ENCODE assay signal across 12 cellular contexts in genomic region chr11:113387605-113388211, GRCh38. TPM values are rescaled to one million over a fixed set of nuclear protein-coding genes. Genes with fewer than 3 reads are reported as not detected.
A peak's percentile ranks its signal among the peaks of the same experiment; 100 is the strongest.
DNase-seq lines count a peak whose midpoint lies in the region; ATAC-seq and TF ChIP-seq lines count a peak whose summit lies in the region.
"Had no signal": no experiment of that assay in that cellular context is flagged by ENCODE, and none has a peak within 500 bp of the region (broad histone marks: within the 10 kb centered on the region; RNA-seq: fewer than 3 reads in every experiment).

Gene ANKK1, plus strand, starts transcription at chr11:113387779. Its CDS starts 106 bp downstream, at chr11:113387885.

- peak within 1 kb of the TSS in 1 of 2 donors; percentile 16 for H3K4me3 ChIP-seq in right atrium auricular region
- H3K4me3 ChIP-seq in colonic mucosa, result peak within 1 kb of the TSS; percentile 11
- no peak within 1 kb of the TSS for H3K4me3 ChIP-seq in left lung
- H3K4me3 ChIP-seq in vagina, result peak within 1 kb of the TSS; percentile 24 to 33
- H3K4me3 ChIP-seq: BLaER1 had no signal

- H3K27me3 ChIP-seq in right atrium auricular region (peaks cover 5 to 7% of the 10 kb centered on the region in 2 donors), colonic mucosa (peaks cover 6% of the 10 kb centered on the region), left lung (peaks cover 9 to 34% of the 10 kb centered on the region in 2 donors), vagina (no peaks in the 10 kb centered on the region)
- H3K27me3 ChIP-seq: BLaER1 had no signal

- intact Hi-C loops in left ventricle myocardium superior (cut with micrococcal nuclease) (no loop called here), colonic mucosa (cut with DNase I) (no loop called here), left lung (cut with DNase I) (no loop called here), vagina (cut with DNase I) (no loop called here), posterior vena cava (cut with DNase I) (no loop called here)

- H3K36me3 ChIP-seq in right atrium auricular region, result no peaks in the 10 kb centered on the region
- H3K36me3 ChIP-seq in colonic mucosa, result no peaks in the 10 kb centered on the region
- no peaks in the 10 kb centered on the region for H3K36me3 ChIP-seq in left lung
- no peaks in the 10 kb centered on the region for H3K36me3 ChIP-seq in vagina
- H3K36me3 ChIP-seq: BLaER1, gastroesophageal sphincter, neutrophil had no signal

- peak; percentile 14 for ATAC-seq in left ventricle myocardium superior
- peak; percentile 63 for ATAC-seq in left lung
- no peak for ATAC-seq in GM21723 (IDR thresholded peaks at IDR 0.05; ENCODE audit: unreplicated experiment)
- ATAC-seq: gastroesophageal sphincter had no signal

- no peak for DNase-seq in left ventricle myocardium superior
- DNase-seq in right atrium auricular region (ENCODE audit: low spot score), result no peak
- DNase-seq in colonic mucosa, result peak; percentile 36
- no peak for DNase-seq in left lung
- no peak for DNase-seq in vagina (ENCODE audit: extremely low spot score in 2 of 2)
- DNase-seq in posterior vena cava (ENCODE audit: low spot score), result no peak
- no peak for DNase-seq in NCI-H1436 (lab: John Stamatoyannopoulos, UW)
- DNase-seq: NCI-H1694 treated with DMSO at 0.1 percent for 48 hours had no signal

- H3K9me3 ChIP-seq in right atrium auricular region, result no peaks in the 10 kb centered on the region
- H3K9me3 ChIP-seq in colonic mucosa, result no peaks in the 10 kb centered on the region
- no peaks in the 10 kb centered on the region for H3K9me3 ChIP-seq in left lung
- no peaks in the 10 kb centered on the region for H3K9me3 ChIP-seq in vagina
- H3K9me3 ChIP-seq: BLaER1, gastroesophageal sphincter, neutrophil had no signal

- no peak for TF ChIP-seq POLR2A in vagina (IDR thresholded peaks at IDR 0.05)

- H3K27ac ChIP-seq in right atrium auricular region, result no peak within 1 kb of the TSS
- H3K27ac ChIP-seq in colonic mucosa, result no peak within 1 kb of the TSS
- no peak within 1 kb of the TSS for H3K27ac ChIP-seq in left lung
- H3K27ac ChIP-seq in vagina, result no peak within 1 kb of the TSS
- H3K27ac ChIP-seq: BLaER1, gastroesophageal sphincter, neutrophil had no signal

- TF ChIP-seq CTCF in right atrium auricular region (IDR thresholded peaks at IDR 0.05) (peak in 1 of 2 donors; percentile 16), colonic mucosa (IDR thresholded peaks at IDR 0.05) (peak; percentile 39), left lung (IDR thresholded peaks at IDR 0.05) (peak in 1 of 2 donors; percentile 15), vagina (IDR thresholded peaks at IDR 0.05) (peak in 1 of 3 experiments; percentile 18)

- peaks cover 0 to 6% of the 10 kb centered on the region in 2 donors for H3K4me1 ChIP-seq in right atrium auricular region
- H3K4me1 ChIP-seq in colonic mucosa, result no peaks in the 10 kb centered on the region
- H3K4me1 ChIP-seq in left lung, result no peaks in the 10 kb centered on the region
- peaks cover 18% of the 10 kb centered on the region for H3K4me1 ChIP-seq in vagina
- H3K4me1 ChIP-seq: BLaER1 had no signal

- H3K9ac ChIP-seq in colonic mucosa (ENCODE audit: low read depth in 2 of 2, low read length in 2 of 2), result no peak within 1 kb of the TSS
- H3K9ac ChIP-seq: BLaER1 had no signal

RNA-seq across cellular contexts. Expression of gene ANKK1, which starts in this region (rescaled TPM):
- total RNA-seq in left ventricle myocardium superior (0.10 TPM), right atrium auricular region (not detected), colonic mucosa (under 1 TPM; 0.10 to 0.32 TPM), left lung (under 1 TPM; 0.09 to 0.39 TPM), vagina (1.5 TPM), posterior vena cava (under 1 TPM in 1 of 2 donors, not detected in 1; 0.23 TPM)

Comparison
In these comparisons a context has a peak if more than half of its experiments do, and no peak if none do; other contexts are left out.
1. Peak in ATAC-seq in left ventricle myocardium superior; RNA of the gene not detected or under 1 TPM.
2. Peak in DNase-seq and H3K4me3 ChIP-seq in colonic mucosa; RNA of the gene not detected or under 1 TPM.
3. Peak in ATAC-seq in left lung; RNA of the gene not detected or under 1 TPM.
4. H3K4me3 ChIP-seq: peak in vagina (2 of 2); none in left lung (0 of 2).